15 cellular contexts compared by ENCODE assay signal in genomic region chr6:13281630-13282156, GRCh38.
"Had no signal": no experiment of that assay in that cellular context is flagged by ENCODE, and none has a peak within 500 bp of the region (broad histone marks: within the 10 kb centered on the region; RNA-seq: fewer than 3 reads in every experiment).

No MANE protein-coding gene starts in this region.

- H3K27me3 ChIP-seq: brain microvascular endothelial cell, esophagus squamous epithelium, heart left ventricle, tibial nerve, vagina had no signal

- H3K9ac ChIP-seq: parathyroid adenoma had no signal

- H3K27ac ChIP-seq: brain microvascular endothelial cell, esophagus squamous epithelium, heart left ventricle, parathyroid adenoma, tibial nerve, vagina had no signal

- FAIRE-seq: frontal cortex, islet of Langerhans, TTC549 had no signal

- H3K4me1 ChIP-seq: esophagus squamous epithelium, parathyroid adenoma, vagina had no signal

- H3K4me3 ChIP-seq: esophagus squamous epithelium, heart left ventricle, skin epidermis, tibial nerve, vagina had no signal

- DNase-seq: activated CD4-positive, alpha-beta T cell treated with anti-CD3 and anti-CD28 coated beads, Interleukin-2, amount 50 U/mL, for 1 hour; activated CD4-positive, CD25-positive, alpha-beta regulatory T cell; amniotic stem cell; brain microvascular endothelial cell; esophagus squamous epithelium; heart left ventricle; retina; T-helper 2 cell had no signal

- ATAC-seq: heart left ventricle had no signal

- H3K79me2 ChIP-seq: parathyroid adenoma had no signal

- H3K36me3 ChIP-seq: brain microvascular endothelial cell had no signal

- H2AFZ ChIP-seq: parathyroid adenoma had no signal

- H3K9me3 ChIP-seq: esophagus squamous epithelium, vagina had no signal
